Comparison of ENCODE assay signal across 12 cellular contexts in genomic region chr15:68113751-68114150, GRCh38. TPM values are rescaled to one million over a fixed set of nuclear protein-coding genes. Genes with fewer than 3 reads are reported as not detected.
DNase-seq lines count a peak whose midpoint lies in the region; ATAC-seq, FAIRE-seq and TF ChIP-seq lines count a peak whose summit lies in the region.
"Had no signal": no experiment of that assay in that cellular context is flagged by ENCODE, and none has a peak within 500 bp of the region (broad histone marks: within the 10 kb centered on the region; RNA-seq: fewer than 3 reads in every experiment).

No MANE protein-coding gene starts in this region.

- H3K4me2 ChIP-seq in hepatocyte: peak overlapping the region; percentile 71

- peaks cover 14% of the 10 kb centered on the region for H3K4me1 ChIP-seq in hepatocyte (ENCODE audit: insufficient read depth)
- H3K4me1 ChIP-seq in stomach smooth muscle (ENCODE audit: control insufficient read depth, insufficient read depth, low read length): no peaks in the 10 kb centered on the region
- peaks cover 0 to 6% of the 10 kb centered on the region in 2 donors for H3K4me1 ChIP-seq in small intestine (ENCODE audit: control insufficient read depth in 2 of 2, insufficient read depth in 1 of 2, low read depth in 1 of 2, low read length in 1 of 2)

- H3K27me3 ChIP-seq in hepatocyte (no peaks in the 10 kb centered on the region), stomach smooth muscle (ENCODE audit: control insufficient read depth in 1 of 2, insufficient read depth in 2 of 2, low read length in 2 of 2) (no peaks in the 10 kb centered on the region), small intestine (ENCODE audit: control insufficient read depth in 2 of 2, insufficient read depth in 2 of 2, low read length in 2 of 2) (no peaks in the 10 kb centered on the region)

- peaks cover 25% of the 10 kb centered on the region for H3K4me1 Mint-ChIP-seq in activated CD4-positive, alpha-beta T cell treated with anti-CD3 and anti-CD28 coated beads, Interleukin-2, amount 10 ng/mL, durations not matched to agents 24 days and 14 days
- peaks cover 48% of the 10 kb centered on the region for H3K4me1 Mint-ChIP-seq in T-helper 17 cell

- H3K36me3 Mint-ChIP-seq in activated CD4-positive, alpha-beta T cell treated with anti-CD3 and anti-CD28 coated beads, Interleukin-2, amount 10 ng/mL, durations not matched to agents 24 days and 14 days (ENCODE audit: low read depth): peaks cover 24% of the 10 kb centered on the region
- no peaks in the 10 kb centered on the region for H3K36me3 Mint-ChIP-seq in T-helper 17 cell (ENCODE audit: low read depth)

- H3K27ac ChIP-seq in hepatocyte: peak overlapping the region; percentile 47
- no peak overlapping the region for H3K27ac ChIP-seq in stomach smooth muscle (ENCODE audit: low read length)
- no peak overlapping the region for H3K27ac ChIP-seq in small intestine (ENCODE audit: low read depth in 1 of 2, low read length in 1 of 2)

- peak overlapping the region; percentile 6 for H3K4me3 Mint-ChIP-seq in activated CD4-positive, alpha-beta T cell treated with anti-CD3 and anti-CD28 coated beads, Interleukin-2, amount 10 ng/mL, durations not matched to agents 24 days and 14 days
- peak overlapping the region; percentile 47 for H3K4me3 Mint-ChIP-seq in T-helper 17 cell

- no peak overlapping the region for H3K27ac Mint-ChIP-seq in activated CD4-positive, alpha-beta T cell treated with anti-CD3 and anti-CD28 coated beads, Interleukin-2, amount 10 ng/mL, durations not matched to agents 24 days and 14 days
- H3K27ac Mint-ChIP-seq in T-helper 17 cell: peak overlapping the region; percentile 83

- H4K20me1 ChIP-seq in hepatocyte (ENCODE audit: insufficient read depth, poor library complexity, severe bottlenecking): no peaks in the 10 kb centered on the region

- no peak for ATAC-seq in T-helper 17 cell
- ATAC-seq in GM18870 (IDR thresholded peaks at IDR 0.05; ENCODE audit: unreplicated experiment): no peak
- no peak for ATAC-seq in GM18867 (IDR thresholded peaks at IDR 0.05; ENCODE audit: unreplicated experiment)

- no peak overlapping the region for H3K9ac ChIP-seq in stomach smooth muscle (ENCODE audit: low read length in 2 of 2)

- intact Hi-C loops in activated CD4-positive, alpha-beta T cell treated with anti-CD3 and anti-CD28 coated beads, Interleukin-2, amount 10 ng/mL, durations not matched to agents 24 days and 14 days (cut with micrococcal nuclease): loop anchor here (10.0 kb wide), 1 partner anchor 59 kb away; the partner anchor contains the start of gene PIAS1

- H3K36me3 ChIP-seq in hepatocyte (replicated peaks; ENCODE audit: insufficient read depth, low read depth) (no peaks in the 10 kb centered on the region), stomach smooth muscle (ENCODE audit: control insufficient read depth in 2 of 2, insufficient read depth in 2 of 2, low read length in 2 of 2) (no peaks in the 10 kb centered on the region), small intestine (ENCODE audit: control insufficient read depth in 2 of 2, insufficient read depth in 2 of 2, low read length in 2 of 2) (no peaks in the 10 kb centered on the region)

- H2AFZ ChIP-seq in hepatocyte: no peak overlapping the region

- H3K9me2 ChIP-seq in hepatocyte (replicated peaks; ENCODE audit: insufficient read depth): no peaks in the 10 kb centered on the region

- H3K9me3 ChIP-seq in T-helper 17 cell (ENCODE audit: control insufficient read depth, low read length, poor library complexity, severe bottlenecking) (no peaks in the 10 kb centered on the region), hepatocyte (ENCODE audit: low read depth) (no peaks in the 10 kb centered on the region), stomach smooth muscle (ENCODE audit: control insufficient read depth in 2 of 2, low read length in 2 of 2) (no peaks in the 10 kb centered on the region), small intestine (ENCODE audit: control insufficient read depth, low read depth) (no peaks in the 10 kb centered on the region)

- no peak for DNase-seq in activated CD4-positive, alpha-beta T cell treated with anti-CD3 and anti-CD28 coated beads, Interleukin-2, amount 10 ng/mL, durations not matched to agents 24 days and 14 days
- no peak for DNase-seq in activated CD4-positive, alpha-beta T cell treated with anti-CD3 and anti-CD28 coated beads for 1 hour
- DNase-seq in T-helper 17 cell (no peak), hepatocyte (ENCODE audit: low spot score) (no peak), small intestine (no peak)
- DNase-seq: effector CD8-positive, alpha-beta T cell; NCI-H2171; stimulated activated CD4-positive, alpha-beta T cell treated with anti-CD3 and anti-CD28 coated beads, Interleukin-12 subunit alpha, Interleukin-12 subunit beta, amount 100 ng/mL, for 4 hours had no signal

- H3K27me3 Mint-ChIP-seq in activated CD4-positive, alpha-beta T cell treated with anti-CD3 and anti-CD28 coated beads, Interleukin-2, amount 10 ng/mL, durations not matched to agents 24 days and 14 days: no peaks in the 10 kb centered on the region
- H3K27me3 Mint-ChIP-seq in T-helper 17 cell: no peaks in the 10 kb centered on the region
- H3K27me3 Mint-ChIP-seq: IgD-negative memory B cell had no signal

- H3K79me2 ChIP-seq in hepatocyte: peaks cover 99% of the 10 kb centered on the region

- WGBS in hepatocyte (ENCODE audit: low lambda C conversion rate, missing lambda C conversion rate): 71% methylated on average over 1 of the region's 1 CpG
- WGBS in small intestine, 3 donors: 9 to 15% (median 15%) methylated on average over 1 of the region's 1 CpG

- no peak overlapping the region for H3K4me3 ChIP-seq in hepatocyte
- peak overlapping the region; percentile 44 to 56 for H3K4me3 ChIP-seq in stomach smooth muscle (ENCODE audit: low read length in 2 of 2)
- H3K4me3 ChIP-seq in small intestine (ENCODE audit: low read depth in 1 of 2, low read length in 2 of 2): no peak overlapping the region

- peaks cover 9% of the 10 kb centered on the region for H3K9me3 Mint-ChIP-seq in activated CD4-positive, alpha-beta T cell treated with anti-CD3 and anti-CD28 coated beads, Interleukin-2, amount 10 ng/mL, durations not matched to agents 24 days and 14 days

- no peak for FAIRE-seq in small intestine (lab: Jason Lieb, UNC)

- no peak for TF ChIP-seq CTCF in hepatocyte (IDR thresholded peaks at IDR 0.05; ENCODE audit: poor library complexity)

RNA-seq across cellular contexts. Expression of gene PIAS1, which starts 59.6 kb away (rescaled TPM):
- total RNA-seq in activated CD4-positive, alpha-beta T cell treated with anti-CD3 and anti-CD28 coated beads, Interleukin-2, amount 10 ng/mL, durations not matched to agents 24 days and 14 days: 27.8 and 29.4 TPM in 2 replicates
- total RNA-seq in T-helper 17 cell (10 to 100 TPM; 76.7 to 81.9 TPM), hepatocyte (22.6 and 31.3 TPM in 2 replicates)
- polyA plus RNA-seq in hepatocyte (45.4 and 66.8 TPM in 2 replicates), small intestine (10 to 100 TPM in 2 of 3 donors, 1 to 10 TPM in 1; 9.0 to 22.1 (median 17.8) TPM)

Comparison
In these comparisons a context has a peak if more than half of its experiments do, and no peak if none do; other contexts are left out.
1. H3K4me3 ChIP-seq: peak in stomach smooth muscle (2 of 2); none in hepatocyte (single experiment) and small intestine (0 of 2).